32 cellular contexts compared by ENCODE assay signal in genomic region chr4:32931475-32931874, GRCh38.
"Had no signal": no experiment of that assay in that cellular context is flagged by ENCODE, and none has a peak within 500 bp of the region (broad histone marks: within the 10 kb centered on the region; RNA-seq: fewer than 3 reads in every experiment).

No MANE protein-coding gene starts in this region.

- H3K27me3 ChIP-seq: adrenal gland, body of pancreas, breast epithelium, SJCRH30 had no signal

- H3K4me2 ChIP-seq: KMS-11, PC-9 had no signal

- H3K4me3 Mint-ChIP-seq: activated CD4-positive, alpha-beta T cell treated with anti-CD3 and anti-CD28 coated beads for 36 hours; activated CD4-positive, alpha-beta T cell treated with anti-CD3 and anti-CD28 coated beads, Interleukin-2, amount 10 ng/mL, durations not matched to agents 7 days and 5 days; activated CD8-positive, alpha-beta T cell treated with anti-CD3 and anti-CD28 coated beads, Interleukin-2, amount 10 ng/mL, durations not matched to agents 7 days and 5 days; activated naive CD4-positive, alpha-beta T cell treated with anti-CD3 and anti-CD28 coated beads, Interleukin-2, amount 50 U/mL, for 24 hours; activated naive CD8-positive, alpha-beta T cell treated with anti-CD3 and anti-CD28 coated beads, Interleukin-2, amount 10 ng/mL, durations not matched to agents 7 days and 5 days; activated T-cell treated with anti-CD3 and anti-CD28 coated beads, Interleukin-2, amount 50 U/mL, for 24 hours; T-helper 1 cell treated with Interleukin-12 subunit alpha and Interleukin-12 subunit beta and Interleukin-4 antibody, amounts not matched to agents 30 μg/mL and 1 μg/mL, for 36 hours; T-helper 2 cell treated with Interferon-gamma antibody and Interleukin-4, amounts not matched to agents 5 μg/mL and 100 μg/mL, for 36 hours; WTC11 had no signal

- H3K27me3 Mint-ChIP-seq: activated CD4-positive, alpha-beta T cell treated with anti-CD3 and anti-CD28 coated beads for 36 hours; activated CD4-positive, alpha-beta T cell treated with anti-CD3 and anti-CD28 coated beads, Interleukin-2, amount 10 ng/mL, durations not matched to agents 7 days and 5 days; activated naive CD4-positive, alpha-beta T cell treated with anti-CD3 and anti-CD28 coated beads, Interleukin-2, amount 50 U/mL, for 24 hours; activated naive CD8-positive, alpha-beta T cell treated with anti-CD3 and anti-CD28 coated beads, Interleukin-2, amount 10 ng/mL, durations not matched to agents 7 days and 5 days; activated T-cell treated with anti-CD3 and anti-CD28 coated beads, Interleukin-2, amount 50 U/mL, for 24 hours had no signal

- H3K9me3 ChIP-seq: adrenal gland, body of pancreas, breast epithelium, SJCRH30 had no signal

- H3K9ac ChIP-seq: KMS-11 had no signal

- H3K27ac ChIP-seq: adrenal gland, body of pancreas, breast epithelium, KMS-11, PC-9, SJCRH30, SK-N-MC had no signal

- H3K4me1 Mint-ChIP-seq: activated CD4-positive, alpha-beta T cell treated with anti-CD3 and anti-CD28 coated beads for 36 hours; activated CD4-positive, alpha-beta T cell treated with anti-CD3 and anti-CD28 coated beads, Interleukin-2, amount 10 ng/mL, durations not matched to agents 7 days and 5 days; activated naive CD4-positive, alpha-beta T cell treated with anti-CD3 and anti-CD28 coated beads, Interleukin-2, amount 50 U/mL, for 24 hours; activated naive CD8-positive, alpha-beta T cell treated with anti-CD3 and anti-CD28 coated beads, Interleukin-2, amount 10 ng/mL, durations not matched to agents 7 days and 5 days had no signal

- H3K4me3 ChIP-seq: adrenal gland, body of pancreas, breast epithelium, PC-9, SJCRH30, SK-N-MC had no signal

- H3K36me3 ChIP-seq: adrenal gland, breast epithelium, SJCRH30 had no signal

- H3K9me3 Mint-ChIP-seq: activated naive CD4-positive, alpha-beta T cell treated with anti-CD3 and anti-CD28 coated beads, Interleukin-2, amount 50 U/mL, for 24 hours; activated naive CD8-positive, alpha-beta T cell treated with anti-CD3 and anti-CD28 coated beads, Interleukin-2, amount 10 ng/mL, durations not matched to agents 7 days and 5 days; WTC11 had no signal

- H3K36me3 Mint-ChIP-seq: activated naive CD4-positive, alpha-beta T cell treated with anti-CD3 and anti-CD28 coated beads, Interleukin-2, amount 50 U/mL, for 24 hours; activated naive CD8-positive, alpha-beta T cell treated with anti-CD3 and anti-CD28 coated beads, Interleukin-2, amount 10 ng/mL, durations not matched to agents 7 days and 5 days; WTC11 had no signal

- DNase-seq: activated CD4-positive, alpha-beta T cell treated with anti-CD3 and anti-CD28 coated beads for 36 hours; activated CD4-positive, alpha-beta T cell treated with anti-CD3 and anti-CD28 coated beads, Interleukin-2, amount 10 ng/mL, durations not matched to agents 7 days and 5 days; activated CD4-positive, alpha-beta T cell treated with anti-CD3 and anti-CD28 coated beads, Interleukin-2, amount 50 U/mL, for 48 hours; activated CD8-positive, alpha-beta T cell treated with anti-CD3 and anti-CD28 coated beads, Interleukin-2, amount 10 ng/mL, durations not matched to agents 7 days and 5 days; activated gamma-delta T cell; activated naive CD4-positive, alpha-beta T cell treated with Interleukin-2 at 50 U/mL for 16 hours; activated naive CD8-positive, alpha-beta T cell treated with anti-CD3 and anti-CD28 coated beads, Interleukin-2, amount 10 ng/mL, durations not matched to agents 7 days and 5 days; activated T-cell treated with anti-CD3 and anti-CD28 coated beads, Interleukin-2, amount 50 U/mL, for 24 hours; adrenal gland; body of pancreas; caudate nucleus; cerebellar nuclear complex; NCI-H1105; NCI-H1417 treated with DMSO at 0.1 percent for 48 hours; NCI-H1930; NCI-H2081 treated with DMSO at 0.1 percent for 48 hours; NCI-H2171; NCI-H510A; NCI-H526; NCI-H748 treated with DMSO at 0.1 percent for 48 hours; NK-92 treated with Interleukin-12 subunit alpha and Interleukin-12 subunit beta, amount 100 ng/mL, for 24 hours; PC-9; SHP77; SJCRH30 had no signal

- H3K27ac Mint-ChIP-seq: activated CD4-positive, alpha-beta T cell treated with anti-CD3 and anti-CD28 coated beads for 36 hours; activated CD4-positive, alpha-beta T cell treated with anti-CD3 and anti-CD28 coated beads, Interleukin-2, amount 10 ng/mL, durations not matched to agents 7 days and 5 days; activated CD8-positive, alpha-beta T cell treated with anti-CD3 and anti-CD28 coated beads, Interleukin-2, amount 10 ng/mL, durations not matched to agents 7 days and 5 days; activated naive CD4-positive, alpha-beta T cell treated with anti-CD3 and anti-CD28 coated beads, Interleukin-2, amount 50 U/mL, for 24 hours; activated naive CD8-positive, alpha-beta T cell treated with anti-CD3 and anti-CD28 coated beads, Interleukin-2, amount 10 ng/mL, durations not matched to agents 7 days and 5 days; activated T-cell treated with anti-CD3 and anti-CD28 coated beads, Interleukin-2, amount 50 U/mL, for 24 hours; activated T-helper 2 cell treated with anti-CD3 and anti-CD28 coated beads, Interferon-gamma antibody, Interleukin-2, Interleukin-4, amounts not matched to agents 10 μg/mL and 5 μg/mL and 100 μg/mL, durations not matched to agents 14 hours and 24 hours and 36 hours; T-helper 1 cell treated with Interleukin-12 subunit alpha and Interleukin-12 subunit beta and Interleukin-4 antibody, amounts not matched to agents 30 μg/mL and 1 μg/mL, for 36 hours; T-helper 2 cell treated with Interferon-gamma antibody and Interleukin-4, amounts not matched to agents 5 μg/mL and 100 μg/mL, for 36 hours; WTC11 had no signal

- H3K4me1 ChIP-seq: adrenal gland, body of pancreas, breast epithelium, SJCRH30 had no signal

- H2AFZ ChIP-seq: PC-9 had no signal
